In genomic region chr1:9628541-9629444, GRCh38 we compare ENCODE assay signal across 10 cellular contexts. TPM values are rescaled to one million over a fixed set of nuclear protein-coding genes. Genes with fewer than 3 reads are reported as not detected.
A peak's percentile ranks its signal among the peaks of the same experiment; 100 is the strongest.
DNase-seq lines count a peak whose midpoint lies in the region; ATAC-seq, FAIRE-seq and TF ChIP-seq lines count a peak whose summit lies in the region.
"Had no signal": no experiment of that assay in that cellular context is flagged by ENCODE, and none has a peak within 500 bp of the region (broad histone marks: within the 10 kb centered on the region; RNA-seq: fewer than 3 reads in every experiment).

No MANE protein-coding gene starts in this region.

- peaks cover 50% of the 10 kb centered on the region for H3K4me1 Mint-ChIP-seq in T-helper 1 cell treated with Interleukin-12 subunit alpha and Interleukin-12 subunit beta and Interleukin-4 antibody, amounts not matched to agents 30 μg/mL and 1 μg/mL, for 36 hours (ENCODE audit: low read depth)
- peaks cover 59% of the 10 kb centered on the region for H3K4me1 Mint-ChIP-seq in activated naive CD4-positive, alpha-beta T cell treated with anti-CD3 and anti-CD28 coated beads for 36 hours (ENCODE audit: low read depth)

- H3K9me3 Mint-ChIP-seq in T-helper 1 cell treated with Interleukin-12 subunit alpha and Interleukin-12 subunit beta and Interleukin-4 antibody, amounts not matched to agents 30 μg/mL and 1 μg/mL, for 36 hours, result no peaks in the 10 kb centered on the region
- H3K9me3 Mint-ChIP-seq in activated naive CD4-positive, alpha-beta T cell treated with anti-CD3 and anti-CD28 coated beads for 36 hours, result no peaks in the 10 kb centered on the region

- H3K27ac ChIP-seq in right cardiac atrium (ENCODE audit: low read length), result no peak overlapping the region
- H3K27ac ChIP-seq: parathyroid adenoma had no signal

- H3K4me3 Mint-ChIP-seq in T-helper 1 cell treated with Interleukin-12 subunit alpha and Interleukin-12 subunit beta and Interleukin-4 antibody, amounts not matched to agents 30 μg/mL and 1 μg/mL, for 36 hours, result peak overlapping the region; percentile 98
- peak overlapping the region; percentile 85 for H3K4me3 Mint-ChIP-seq in activated naive CD4-positive, alpha-beta T cell treated with anti-CD3 and anti-CD28 coated beads for 36 hours

- H3K27me3 Mint-ChIP-seq in T-helper 1 cell treated with Interleukin-12 subunit alpha and Interleukin-12 subunit beta and Interleukin-4 antibody, amounts not matched to agents 30 μg/mL and 1 μg/mL, for 36 hours (ENCODE audit: low read depth), result peaks cover 11% of the 10 kb centered on the region
- no peaks in the 10 kb centered on the region for H3K27me3 Mint-ChIP-seq in activated naive CD4-positive, alpha-beta T cell treated with anti-CD3 and anti-CD28 coated beads for 36 hours (ENCODE audit: low read depth)

- no peak overlapping the region for H3K4me3 ChIP-seq in right cardiac atrium (ENCODE audit: low read length)

- H3K9me3 ChIP-seq in right cardiac atrium (ENCODE audit: control insufficient read depth, low read length), result no peaks in the 10 kb centered on the region

- peak; percentile 89 for FAIRE-seq in GM12892 (lab: Jason Lieb, UNC)
- FAIRE-seq: G401.6 had no signal

- DNase-seq in GM12892 (ENCODE audit: insufficient read length) (no peak), cortex of kidney (lab: John Stamatoyannopoulos, UW) (no peak), right cardiac atrium (no peak)
- DNase-seq in activated naive CD4-positive, alpha-beta T cell treated with anti-CD3 and anti-CD28 coated beads for 36 hours, result peak; percentile 80
- peak; percentile 47 for DNase-seq in stimulated activated CD4-positive, alpha-beta T cell treated with anti-CD3 and anti-CD28 coated beads, Interleukin-2, amount 100 ng/mL, for 4 hours (ENCODE audit: low read depth)

- H3K27me3 ChIP-seq in right cardiac atrium (ENCODE audit: control insufficient read depth, insufficient read depth), result no peaks in the 10 kb centered on the region

- ATAC-seq in GM19035 (IDR thresholded peaks at IDR 0.05; ENCODE audit: unreplicated experiment), result no peak
- ATAC-seq in GM21737 (IDR thresholded peaks at IDR 0.05; ENCODE audit: unreplicated experiment), result no peak
- ATAC-seq in right cardiac atrium, result no peak

- peak overlapping the region; percentile 95 for H3K27ac Mint-ChIP-seq in T-helper 1 cell treated with Interleukin-12 subunit alpha and Interleukin-12 subunit beta and Interleukin-4 antibody, amounts not matched to agents 30 μg/mL and 1 μg/mL, for 36 hours
- H3K27ac Mint-ChIP-seq in activated naive CD4-positive, alpha-beta T cell treated with anti-CD3 and anti-CD28 coated beads for 36 hours, result peak overlapping the region; percentile 93

- CTCF ChIA-PET in activated naive CD4-positive, alpha-beta T cell treated with anti-CD3 and anti-CD28 coated beads for 36 hours (lab: Charles Lee), result interaction anchor here (0.6 to 8.0 kb wide), 17 partner anchors 10 to 240 kb away, joined by 3 to 134 read pairs (median 5); partner anchors contain the start of gene PIK3CD

- TF ChIP-seq POLR2A in GM12892 (IDR thresholded peaks at IDR 0.05; ENCODE audit: low read depth, low read length), result peak; percentile 55; the same call in 1 of the 2 replicates

- 70% methylated on average over 23 of the region's 23 CpGs for WGBS in right cardiac atrium

- H3K36me3 Mint-ChIP-seq in T-helper 1 cell treated with Interleukin-12 subunit alpha and Interleukin-12 subunit beta and Interleukin-4 antibody, amounts not matched to agents 30 μg/mL and 1 μg/mL, for 36 hours (ENCODE audit: low read depth), result peaks cover 21% of the 10 kb centered on the region
- peaks cover 16% of the 10 kb centered on the region for H3K36me3 Mint-ChIP-seq in activated naive CD4-positive, alpha-beta T cell treated with anti-CD3 and anti-CD28 coated beads for 36 hours (ENCODE audit: low read depth)

- no peaks in the 10 kb centered on the region for H3K4me1 ChIP-seq in right cardiac atrium (ENCODE audit: control insufficient read depth, insufficient read depth, low read length)
- H3K4me1 ChIP-seq: parathyroid adenoma had no signal

- intact Hi-C loops in activated naive CD4-positive, alpha-beta T cell treated with anti-CD3 and anti-CD28 coated beads for 36 hours (cut with micrococcal nuclease), result loop anchor here (1.0 to 5.0 kb wide), 6 partner anchors 27 to 799 kb away; partner anchors contain the start of genes LZIC and NMNAT1
- intact Hi-C loops in right cardiac atrium (cut with DNase I), result loop anchor here in 3 of 4 donors (5.0 to 10.0 kb wide), 2 partner anchors 236 to 239 kb away; no protein-coding TSS in a partner anchor

RNA-seq across cellular contexts. Expression of gene PIK3CD, which starts 22.7 kb away (rescaled TPM):
- 53.8 TPM for polyA plus RNA-seq in GM12892 (2012; ENCODE audit: missing spikeins)
- total RNA-seq in activated naive CD4-positive, alpha-beta T cell treated with anti-CD3 and anti-CD28 coated beads for 36 hours, result 100 to 1,000 TPM in 1 of 2 experiments, 10 to 100 TPM in 1; 96.6 to 101 TPM
- total RNA-seq in right cardiac atrium, result 1 to 10 TPM; 3.8 to 5.9 (median 4.5) TPM
- polyA plus RNA-seq in right cardiac atrium, result 3.0 TPM

RNA-seq across cellular contexts. Expression of gene TMEM201, which starts 40.1 kb away (rescaled TPM):
- polyA plus RNA-seq in GM12892 (2012; ENCODE audit: missing spikeins), result 4.4 TPM
- total RNA-seq in activated naive CD4-positive, alpha-beta T cell treated with anti-CD3 and anti-CD28 coated beads for 36 hours, result 1 to 10 TPM; 9.1 to 9.8 TPM
- total RNA-seq in right cardiac atrium, result 10 to 100 TPM; 18.4 to 23.3 (median 21.1) TPM
- 14.5 TPM for polyA plus RNA-seq in right cardiac atrium

Comparison
In these comparisons a context has a peak if more than half of its experiments do, and no peak if none do; other contexts are left out.
1. DNase-seq: peak in activated naive CD4-positive, alpha-beta T cell treated with anti-CD3 and anti-CD28 coated beads for 36 hours (single experiment) and stimulated activated CD4-positive, alpha-beta T cell treated with anti-CD3 and anti-CD28 coated beads, Interleukin-2, amount 100 ng/mL, for 4 hours (single experiment); none in GM12892 (single experiment), cortex of kidney (single experiment) and right cardiac atrium (0 of 3).
2. RNA of gene PIK3CD, which starts 22.7 kb away (total RNA-seq): 96.6 to 101 TPM in activated naive CD4-positive, alpha-beta T cell treated with anti-CD3 and anti-CD28 coated beads for 36 hours; 3.8 to 5.9 TPM in right cardiac atrium; every median in the first group is over 10 times any median in the second.